20 cellular contexts compared by ENCODE assay signal in genomic region chr6:18368277-18369105, GRCh38. TPM values are rescaled to one million over a fixed set of nuclear protein-coding genes. Genes with fewer than 3 reads are reported as not detected.
A peak's percentile ranks its signal among the peaks of the same experiment; 100 is the strongest.
DNase-seq lines count a peak whose midpoint lies in the region; ATAC-seq, FAIRE-seq and TF ChIP-seq lines count a peak whose summit lies in the region.
"Had no signal": no experiment of that assay in that cellular context is flagged by ENCODE, and none has a peak within 500 bp of the region (broad histone marks: within the 10 kb centered on the region; RNA-seq: fewer than 3 reads in every experiment).

No MANE protein-coding gene starts in this region.

- peak overlapping the region; percentile 40 for H3K4me2 ChIP-seq in K562 (ENCODE audit: insufficient read depth, low read length)
- no peak overlapping the region for H3K4me2 ChIP-seq in trophoblast cell (ENCODE audit: low read length)

- H2AFZ ChIP-seq in K562 (ENCODE audit: low read depth, low read length) (peak overlapping the region; percentile 58), trophoblast cell (ENCODE audit: insufficient read depth, low read length, poor library complexity) (no peak overlapping the region)

- H4K91ac ChIP-seq in trophoblast cell (ENCODE audit: low read depth, low read length) = no peak overlapping the region

- no peak for FAIRE-seq in K562 (lab: Jason Lieb, UNC)
- FAIRE-seq: A204.1, H1, HTR-8/SVneo had no signal

- CTCF ChIA-PET in K562 (lab: Yijun Ruan, JAX; ENCODE audit: low intra/inter-chr PET ratio) = no interaction called here

- no peak overlapping the region for H2BK120ac ChIP-seq in trophoblast cell (ENCODE audit: insufficient read depth, low read length, poor library complexity)

- H3K27me3 ChIP-seq in K562 (ENCODE audit: control insufficient read depth in 2 of 2, insufficient read depth in 2 of 2, low read length in 2 of 2) (peaks cover 0 to 17% of the 10 kb centered on the region in 2 experiments; a peak in 4 of 5 replicates), trophoblast cell (ENCODE audit: insufficient read depth, low read length) (no peaks in the 10 kb centered on the region)
- H3K27me3 ChIP-seq: BE2C had no signal

- TF ChIP-seq RAD21 in K562 (CRISPR knock-in tag; conservative IDR thresholded peaks at IDR 0.05 in 1 of 2, IDR thresholded peaks at IDR 0.05 in 1 of 2) = no peak

- 2% methylated on average over 25 of the region's 25 CpGs for WGBS in K562 (ENCODE audit: insufficient coverage, low coverage, missing lambda C conversion rate)
- no CpG with 5 or more reads among the region's 25 CpGs for WGBS in trophoblast cell (ENCODE audit: extremely low coverage, insufficient coverage, insufficient read length)

- no peak overlapping the region for H3K23ac ChIP-seq in trophoblast cell (ENCODE audit: low read length)

- POLR2A ChIA-PET in K562 (lab: Yijun Ruan, JAX) = interaction anchor here (0.9 kb wide), 1 partner anchor 11 kb away, joined by 3 read pairs; no protein-coding TSS in a partner anchor

- in situ Hi-C loops in K562 (cut with MboI) = no loop called here

- no peak overlapping the region for H3K4me3 ChIP-seq in LNCaP clone FGC (ENCODE audit: low read depth, low read length)
- H3K4me3 ChIP-seq in K562 = no peak overlapping the region
- H3K4me3 ChIP-seq in trophoblast cell (ENCODE audit: low read depth, low read length) = no peak overlapping the region

- TF ChIP-seq CTCF in C4-2B (conservative IDR thresholded peaks at IDR 0.05) (no peak), LNCaP clone FGC (IDR thresholded peaks at IDR 0.05; ENCODE audit: control insufficient read depth, extremely low read depth, insufficient read depth) (no peak), K562 (IDR thresholded peaks at IDR 0.05 in 2 of 3, conservative IDR thresholded peaks at IDR 0.05 in 1 of 3; ENCODE audit: insufficient read depth in 2 of 3, low read depth in 1 of 3, low read length in 3 of 3) (no peak)

- H3K18ac ChIP-seq in trophoblast cell (ENCODE audit: low read length) = no peak overlapping the region

- H3K9ac ChIP-seq in K562 (ENCODE audit: insufficient read depth in 1 of 2, low read depth in 2 of 2, low read length in 2 of 2) (peak overlapping the region in 1 of 2 experiments; percentile 68; a peak in 2 of 4 replicates), trophoblast cell (ENCODE audit: low read length) (no peak overlapping the region)

- H2BK12ac ChIP-seq in trophoblast cell (ENCODE audit: low read length) = no peak overlapping the region

- no peaks in the 10 kb centered on the region for H3K9me3 ChIP-seq in K562 (replicated peaks; ENCODE audit: control insufficient read depth, insufficient read depth, low read depth, low read length)
- peaks cover 11% of the 10 kb centered on the region for H3K9me3 ChIP-seq in trophoblast cell (ENCODE audit: insufficient read depth, low read depth, low read length)
- H3K9me3 ChIP-seq: BE2C had no signal

- DNase-seq in LNCaP clone FGC (ENCODE audit: low read depth) (peak; percentile 79), K562 (ENCODE audit: extremely low read depth in 1 of 4, low spot score in 3 of 4) (peak in 1 of 4 experiments; percentile 7), trophoblast cell (peak; percentile 76 to 93), NCI-H82 (lab: John Stamatoyannopoulos, UW) (no peak), SW480 (ENCODE audit: low spot score) (no peak)
- no peak for DNase-seq in activated CD4-positive, alpha-beta T cell treated with anti-CD3 and anti-CD28 coated beads for 4 hours
- DNase-seq: ACHN; BE2C; CD4-positive, alpha-beta memory T cell; DMS79 treated with DMSO at 0.1 percent for 48 hours; GF-D8; H9; IMR-90; KBM-7 had no signal

- no peak overlapping the region for H2AK5ac ChIP-seq in trophoblast cell (ENCODE audit: low read length)

- no peaks in the 10 kb centered on the region for H4K20me1 ChIP-seq in K562 (replicated peaks; ENCODE audit: control insufficient read depth, insufficient read depth, low read length)

- H3K27ac ChIP-seq in C4-2B = peak overlapping the region; percentile 67
- no peak overlapping the region for H3K27ac ChIP-seq in K562 (ENCODE audit: extremely low read depth, low read depth, low read length)
- H3K27ac ChIP-seq in trophoblast cell (ENCODE audit: low read depth, low read length) = no peak overlapping the region
- H3K27ac ChIP-seq: HL-60 had no signal

- no peak overlapping the region for H2BK5ac ChIP-seq in trophoblast cell (ENCODE audit: low read depth, low read length, poor library complexity)

- H3K36me3 ChIP-seq in K562 (ENCODE audit: control insufficient read depth, insufficient read depth, low read length) = no peaks in the 10 kb centered on the region
- no peaks in the 10 kb centered on the region for H3K36me3 ChIP-seq in trophoblast cell (ENCODE audit: control insufficient read depth in 1 of 2, insufficient read depth in 2 of 2, low read length in 2 of 2)
- H3K36me3 ChIP-seq: BE2C had no signal

- H3K4me1 ChIP-seq in K562 (replicated peaks in 1 of 2; ENCODE audit: control insufficient read depth in 2 of 2, insufficient read depth in 2 of 2, low read length in 2 of 2) (peaks cover 0 to 7% of the 10 kb centered on the region in 2 experiments; a peak in 2 of 5 replicates), trophoblast cell (ENCODE audit: control insufficient read depth in 1 of 2, insufficient read depth in 2 of 2, low read length in 2 of 2) (peaks cover 2 to 3% of the 10 kb centered on the region in 2 experiments)
- H3K4me1 ChIP-seq: BE2C had no signal

- no peaks in the 10 kb centered on the region for H3K79me1 ChIP-seq in trophoblast cell (ENCODE audit: low read length)

- no peak overlapping the region for H3K4ac ChIP-seq in trophoblast cell (ENCODE audit: low read depth, low read length)

- no peak overlapping the region for H3K14ac ChIP-seq in trophoblast cell (ENCODE audit: low read length)

- TF ChIP-seq POLR2A in K562 (conservative IDR thresholded peaks at IDR 0.05) = no peak

- no peaks in the 10 kb centered on the region for H3K9me1 ChIP-seq in K562 (ENCODE audit: control insufficient read depth, insufficient read depth, low read length)

- BruUV-seq in K562 (replicated peaks; lab: Mats Ljungman, UMichigan) = no TSS peak

- H4K8ac ChIP-seq in trophoblast cell (ENCODE audit: low read depth, low read length) = no peak overlapping the region

- no peak for TF ChIP-seq EP300 in K562 (IDR thresholded peaks at IDR 0.05; ENCODE audit: low read length)

- intact Hi-C loops in K562 (cut with micrococcal nuclease) = no loop called here

- H4K12ac ChIP-seq in trophoblast cell (ENCODE audit: low read depth, low read length) = no peak overlapping the region

- H3K79me2 ChIP-seq in K562 (ENCODE audit: control insufficient read depth, insufficient read depth, low read length) = no peaks in the 10 kb centered on the region
- no peaks in the 10 kb centered on the region for H3K79me2 ChIP-seq in trophoblast cell (ENCODE audit: control insufficient read depth, insufficient read depth, low read length, poor library complexity)

- ATAC-seq in K562 (peak; percentile 72), GM21576 (IDR thresholded peaks at IDR 0.05; ENCODE audit: unreplicated experiment) (no peak)

TF ChIP-seq in K562, 482 proteins besides CTCF, POLR2A, EP300 and RAD21 (continues in another document):
- TF ChIP-seq CXXC5 (CRISPR knock-in tag; IDR thresholded peaks at IDR 0.05) (peak; percentile 82), NFRKB (IDR thresholded peaks at IDR 0.05; ENCODE audit: low read depth) (no peak), RBFOX2 (IDR thresholded peaks at IDR 0.05; ENCODE audit: low read depth, low read length) (0 out of 2 replicates have a peak, but pooled peaks have one; percentile 31), NR2C2 (CRISPR knock-in tag; IDR thresholded peaks at IDR 0.05) (peak; percentile 89), NR2C2 (tag; IDR thresholded peaks at IDR 0.05) (peak; percentile 95), ZZZ3 (IDR thresholded peaks at IDR 0.05) (no peak), CHAMP1 (IDR thresholded peaks at IDR 0.05) (no peak), ATF1 (CRISPR knock-in tag; IDR thresholded peaks at IDR 0.05) (no peak), ATF1 (tag; IDR thresholded peaks at IDR 0.05) (peak; percentile 62)

RNA-seq across cellular contexts. Expression of gene RNF144B, which starts 18.7 kb away (rescaled TPM):
- not detected in 2 replicates for total RNA-seq in K562 (2011; cell fraction: chromatin; rRNA removed; ENCODE audit: low replicate concordance)
- not detected in 2 replicates for total RNA-seq in K562 (2011; cell fraction: nucleolus; rRNA removed)
- total RNA-seq in K562 (2011; cell fraction: nucleoplasm; rRNA removed) = not detected in 2 replicates
- total RNA-seq in K562 (2014; rRNA removed) (not detected in 2 replicates), K562 (2014; rRNA removed; fragmentation: Illumina TruSeq; extraction: Trizol) (not detected in 2 replicates), K562 (2015; rRNA removed; fragmentation: Illumina TruSeq; extraction: Trizol) (not detected in 2 replicates), K562 (2021) (not detected in 2 replicates)
- polyA plus RNA-seq in K562 (2011; rRNA removed) (0.01 TPM in 1 of 2 replicates, not detected in the other), K562 (2014; fragmentation: Illumina TruSeq; extraction: Trizol) (not detected in 2 replicates), K562 (2014; fragmentation: Nextera tagmentation; extraction: Ambion mirVana) (under 1 TPM in 1 of 2 experiments, not detected in 1; 0.01 TPM), K562 (2014; rRNA removed) (not detected in 2 replicates)
- polyA plus RNA-seq in K562 (2011; cell fraction: cytosol; rRNA removed) = not detected in 2 replicates
- not detected in 2 replicates for polyA plus RNA-seq in K562 (2011; cell fraction: nucleus; rRNA removed)
- 0.03 and 0.07 TPM in 2 replicates for polyA plus RNA-seq in K562 (2012)
- not detected in 2 replicates for polyA minus RNA-seq in K562 (2011; rRNA and poly(A)+ RNA removed)
- polyA minus RNA-seq in K562 (2011; cell fraction: cytosol; rRNA and poly(A)+ RNA removed) = not detected in 2 replicates
- not detected in 2 replicates for polyA minus RNA-seq in K562 (2011; cell fraction: nucleus; rRNA and poly(A)+ RNA removed)
- polyA plus RNA-seq in trophoblast cell (2013) = 1.2 TPM in 2 replicates

Comparison
In these comparisons a context has a peak if more than half of its experiments do, and no peak if none do; other contexts are left out.
1. DNase-seq: peak in LNCaP clone FGC (single experiment) and trophoblast cell (2 of 2); none in activated CD4-positive, alpha-beta T cell treated with anti-CD3 and anti-CD28 coated beads for 4 hours (0 of 2), NCI-H82 (single experiment) and SW480 (single experiment).